In genomic region chr7:780516-780915, GRCh38 we compare ENCODE assay signal across 17 cellular contexts.
"Had no signal": no experiment of that assay in that cellular context is flagged by ENCODE, and none has a peak within 500 bp of the region (broad histone marks: within the 10 kb centered on the region; RNA-seq: fewer than 3 reads in every experiment).

No MANE protein-coding gene starts in this region.

- H3K4me3 ChIP-seq: colonic mucosa, mucosa of descending colon, thyroid gland had no signal

- H3K4me3 Mint-ChIP-seq: activated T-helper 17 cell treated with anti-CD3 and anti-CD28 coated beads, Interleukin-2, amount 50 U/mL, for 72 hours; central memory CD8-positive, alpha-beta T cell; endodermal cell; naive thymus-derived CD4-positive, alpha-beta T cell; neural crest cell; T-cell; T-helper 2 cell treated with Interferon-gamma antibody and Interleukin-4, amounts not matched to agents 5 μg/mL and 100 μg/mL, for 36 hours had no signal

- H3K4me1 ChIP-seq: colonic mucosa had no signal

- H3K36me3 ChIP-seq: colonic mucosa had no signal

- H3K9me3 Mint-ChIP-seq: activated naive CD4-positive, alpha-beta T cell treated with anti-CD3 and anti-CD28 coated beads, Interleukin-2, amount 50 U/mL, for 72 hours; activated T-helper 17 cell treated with anti-CD3 and anti-CD28 coated beads, Interleukin-2, amount 50 U/mL, for 72 hours; central memory CD8-positive, alpha-beta T cell; endodermal cell; naive thymus-derived CD4-positive, alpha-beta T cell; neural crest cell; T-cell; T-helper 2 cell treated with Interferon-gamma antibody and Interleukin-4, amounts not matched to agents 5 μg/mL and 100 μg/mL, for 36 hours had no signal

- H3K9me3 ChIP-seq: colonic mucosa, mucosa of descending colon, thyroid gland had no signal

- H3K27ac ChIP-seq: colonic mucosa, thyroid gland had no signal

- ATAC-seq: activated naive CD4-positive, alpha-beta T cell treated with anti-CD3 and anti-CD28 coated beads, Interleukin-2, amount 50 U/mL, for 72 hours; activated T-helper 17 cell treated with anti-CD3 and anti-CD28 coated beads, Interleukin-2, amount 50 U/mL, for 72 hours; mucosa of descending colon; naive thymus-derived CD4-positive, alpha-beta T cell; stimulated activated naive CD8-positive, alpha-beta T cell treated with anti-CD3 and anti-CD28 coated beads, Interleukin-15, Interleukin-2, amounts not matched to agents 100 U/mL and 50 U/mL, for 24 hours; T-cell had no signal

- H3K27me3 ChIP-seq: colonic mucosa, thyroid gland had no signal

- DNase-seq: activated CD4-positive, alpha-beta T cell treated with anti-CD3 and anti-CD28 coated beads for 1 hour; activated T-cell treated with anti-CD3 and anti-CD28 coated beads, Interleukin-2, amount 50 U/mL, for 1 hour; colonic mucosa; endodermal cell; mesendoderm; naive thymus-derived CD4-positive, alpha-beta T cell; stimulated activated CD4-positive, alpha-beta T cell treated with anti-CD3 and anti-CD28 coated beads, Interleukin-12 subunit alpha, Interleukin-12 subunit beta, amount 100 ng/mL, for 4 hours; stimulated activated CD4-positive, alpha-beta T cell treated with anti-CD3 and anti-CD28 coated beads, Interleukin-4, amount 100 ng/mL, for 4 hours; stimulated activated naive CD8-positive, alpha-beta T cell treated with anti-CD3 and anti-CD28 coated beads, Interleukin-15, Interleukin-2, amounts not matched to agents 100 U/mL and 50 U/mL, for 24 hours; T-cell had no signal

- H3K4me1 Mint-ChIP-seq: activated T-helper 17 cell treated with anti-CD3 and anti-CD28 coated beads, Interleukin-2, amount 50 U/mL, for 72 hours; central memory CD8-positive, alpha-beta T cell; endodermal cell; neural crest cell had no signal

- H3K27me3 Mint-ChIP-seq: activated T-helper 17 cell treated with anti-CD3 and anti-CD28 coated beads, Interleukin-2, amount 50 U/mL, for 72 hours; central memory CD8-positive, alpha-beta T cell; naive thymus-derived CD4-positive, alpha-beta T cell; T-cell had no signal
